20 cellular contexts compared by ENCODE assay signal in genomic region chr19:13027557-13027956, GRCh38. TPM values are rescaled to one million over a fixed set of nuclear protein-coding genes. Genes with fewer than 3 reads are reported as not detected.
DNase-seq lines count a peak whose midpoint lies in the region; ATAC-seq and TF ChIP-seq lines count a peak whose summit lies in the region.
"Had no signal": no experiment of that assay in that cellular context is flagged by ENCODE, and none has a peak within 500 bp of the region (broad histone marks: within the 10 kb centered on the region; RNA-seq: fewer than 3 reads in every experiment).

No MANE protein-coding gene starts in this region.

- H3K4me3 Mint-ChIP-seq in activated CD4-positive, alpha-beta memory T cell treated with anti-CD3 and anti-CD28 coated beads for 36 hours, result no peak overlapping the region
- H3K4me3 Mint-ChIP-seq: B cell; endodermal cell; H9; natural killer cell; stimulated activated effector memory CD8-positive, alpha-beta T cell treated with anti-CD3 and anti-CD28 coated beads, Interleukin-12 subunit alpha, Interleukin-12 subunit beta, amount 100 ng/mL, for 72 hours had no signal

- no peak for ATAC-seq in GM18858 (IDR thresholded peaks at IDR 0.05; ENCODE audit: unreplicated experiment)
- ATAC-seq: left colon; natural killer cell; stimulated activated effector memory CD8-positive, alpha-beta T cell treated with anti-CD3 and anti-CD28 coated beads, Interleukin-12 subunit alpha, Interleukin-12 subunit beta, amount 100 ng/mL, for 72 hours had no signal

- H3K9ac ChIP-seq in adipocyte (ENCODE audit: low read length), result peak overlapping the region; percentile 97
- peak overlapping the region in 1 of 2 donors; percentile 60 for H3K9ac ChIP-seq in stomach smooth muscle (ENCODE audit: low read length in 2 of 2)

- H3K9me3 ChIP-seq in adipocyte (ENCODE audit: control insufficient read depth, low read length) (no peaks in the 10 kb centered on the region), stomach smooth muscle (ENCODE audit: control insufficient read depth in 2 of 2, low read length in 2 of 2) (no peaks in the 10 kb centered on the region)

- H3K36me3 ChIP-seq in adipocyte (ENCODE audit: control insufficient read depth, insufficient read depth, low read length, severe bottlenecking) (peaks cover 27% of the 10 kb centered on the region), stomach smooth muscle (ENCODE audit: control insufficient read depth in 2 of 2, insufficient read depth in 2 of 2, low read length in 2 of 2) (peaks cover 3 to 5% of the 10 kb centered on the region in 2 donors)
- H3K36me3 ChIP-seq: brain microvascular endothelial cell had no signal

- DNase-seq in AG10803 (ENCODE audit: low read depth), result no peak
- no peak for DNase-seq in adipocyte (ENCODE audit: low read depth)
- DNase-seq in foreskin fibroblast, result no peak
- no peak for DNase-seq in COLO829 (ENCODE audit: low spot score)
- DNase-seq in ecto neural progenitor cell (ENCODE audit: low spot score), result no peak
- no peak for DNase-seq in activated CD4-positive, alpha-beta memory T cell treated with anti-CD3 and anti-CD28 coated beads for 36 hours
- DNase-seq: activated effector memory CD4-positive, alpha-beta T cell treated with Interleukin-2 at 50 U/mL for 16 hours; brain microvascular endothelial cell; DMS53; endodermal cell; H9; natural killer cell; NCI-H1105 treated with DMSO at 0.1 percent for 48 hours; retina had no signal

- intact Hi-C loops in activated CD4-positive, alpha-beta memory T cell treated with anti-CD3 and anti-CD28 coated beads for 36 hours (cut with micrococcal nuclease), result no loop called here

- POLR2A ChIA-PET in activated CD4-positive, alpha-beta memory T cell treated with anti-CD3 and anti-CD28 coated beads for 36 hours (lab: Charles Lee), result no interaction called here

- H3K27ac ChIP-seq in stomach smooth muscle (ENCODE audit: low read length), result peak overlapping the region; percentile 97
- H3K27ac ChIP-seq: brain microvascular endothelial cell, hepatocyte had no signal

- H3K4me1 ChIP-seq in adipocyte (ENCODE audit: control insufficient read depth, insufficient read depth, low read length), result peaks cover 77% of the 10 kb centered on the region
- peaks cover 86% of the 10 kb centered on the region for H3K4me1 ChIP-seq in stomach smooth muscle (ENCODE audit: control insufficient read depth, insufficient read depth, low read length)

- H3K36me3 Mint-ChIP-seq in activated CD4-positive, alpha-beta memory T cell treated with anti-CD3 and anti-CD28 coated beads for 36 hours, result peaks cover 4% of the 10 kb centered on the region
- H3K36me3 Mint-ChIP-seq: natural killer cell; stimulated activated effector memory CD8-positive, alpha-beta T cell treated with anti-CD3 and anti-CD28 coated beads, Interleukin-12 subunit alpha, Interleukin-12 subunit beta, amount 100 ng/mL, for 72 hours had no signal

- TF ChIP-seq CTCF in AG10803 (conservative IDR thresholded peaks at IDR 0.05; ENCODE audit: low read length) (no peak), foreskin fibroblast (IDR thresholded peaks at IDR 0.05; ENCODE audit: low read depth, low read length) (no peak)

- peaks cover 13% of the 10 kb centered on the region for H3K4me1 Mint-ChIP-seq in activated CD4-positive, alpha-beta memory T cell treated with anti-CD3 and anti-CD28 coated beads for 36 hours (ENCODE audit: low read depth)

- peaks cover 17% of the 10 kb centered on the region for H3K27me3 Mint-ChIP-seq in activated CD4-positive, alpha-beta memory T cell treated with anti-CD3 and anti-CD28 coated beads for 36 hours

- no peak overlapping the region for H3K27ac Mint-ChIP-seq in activated CD4-positive, alpha-beta memory T cell treated with anti-CD3 and anti-CD28 coated beads for 36 hours
- H3K27ac Mint-ChIP-seq: B cell; endodermal cell; H9; natural killer cell; stimulated activated effector memory CD8-positive, alpha-beta T cell treated with anti-CD3 and anti-CD28 coated beads, Interleukin-12 subunit alpha, Interleukin-12 subunit beta, amount 100 ng/mL, for 72 hours had no signal

- H3K27me3 ChIP-seq in adipocyte (replicated peaks; ENCODE audit: control insufficient read depth, insufficient read depth, low read length), result no peaks in the 10 kb centered on the region
- H3K27me3 ChIP-seq in stomach smooth muscle (ENCODE audit: control insufficient read depth in 1 of 2, insufficient read depth in 2 of 2, low read length in 2 of 2), result no peaks in the 10 kb centered on the region
- H3K27me3 ChIP-seq: brain microvascular endothelial cell had no signal

- H3K4me3 ChIP-seq in AG10803 (ENCODE audit: low read length), result peak overlapping the region; percentile 87
- H3K4me3 ChIP-seq in adipocyte (ENCODE audit: low read length), result peak overlapping the region; percentile 85
- peak overlapping the region; percentile 67 to 90 for H3K4me3 ChIP-seq in foreskin fibroblast (ENCODE audit: low read depth in 1 of 2, low read length in 2 of 2)
- H3K4me3 ChIP-seq in stomach smooth muscle (ENCODE audit: low read length in 2 of 2), result peak overlapping the region in 1 of 2 donors; percentile 77
- H3K4me3 ChIP-seq: hepatocyte had no signal

- CTCF ChIA-PET in activated CD4-positive, alpha-beta memory T cell treated with anti-CD3 and anti-CD28 coated beads for 36 hours (lab: Charles Lee), result interaction anchor here (1.0 to 4.1 kb wide), 3 partner anchors 15 to 44 kb away, joined by 3 to 27 read pairs (median 3); no protein-coding TSS in a partner anchor

- no peaks in the 10 kb centered on the region for H3K9me3 Mint-ChIP-seq in activated CD4-positive, alpha-beta memory T cell treated with anti-CD3 and anti-CD28 coated beads for 36 hours
- H3K9me3 Mint-ChIP-seq: endodermal cell; natural killer cell; stimulated activated effector memory CD8-positive, alpha-beta T cell treated with anti-CD3 and anti-CD28 coated beads, Interleukin-12 subunit alpha, Interleukin-12 subunit beta, amount 100 ng/mL, for 72 hours had no signal

RNA-seq across cellular contexts. Expression of gene NFIX, which starts 32.3 kb away (rescaled TPM):
- 1 to 10 TPM; 1.6 to 2.0 TPM for total RNA-seq in activated CD4-positive, alpha-beta memory T cell treated with anti-CD3 and anti-CD28 coated beads for 36 hours

RNA-seq across cellular contexts. Expression of gene DAND5, which starts 58.2 kb away (rescaled TPM):
- under 1 TPM in 1 of 2 experiments, not detected in 1; 0.12 TPM for total RNA-seq in activated CD4-positive, alpha-beta memory T cell treated with anti-CD3 and anti-CD28 coated beads for 36 hours
- total RNA-seq: B cell, natural killer cell had no signal
